ENCODE assay signal across 12 cellular contexts in genomic region chr10:70652761-70653657, GRCh38. TPM values are rescaled to one million over a fixed set of nuclear protein-coding genes. Genes with fewer than 3 reads are reported as not detected.
DNase-seq lines count a peak whose midpoint lies in the region; ATAC-seq, FAIRE-seq and TF ChIP-seq lines count a peak whose summit lies in the region.
"Had no signal": no experiment of that assay in that cellular context is flagged by ENCODE, and none has a peak within 500 bp of the region (broad histone marks: within the 10 kb centered on the region; RNA-seq: fewer than 3 reads in every experiment).

No MANE protein-coding gene starts in this region.

- no peak overlapping the region for H3K4me2 ChIP-seq in GM12878 (ENCODE audit: control insufficient read depth, insufficient read depth)

- DNase-seq in HT1080 (ENCODE audit: low read depth) (peak; percentile 86), GM12878 (ENCODE audit: low read depth, low spot score) (no peak), right cardiac atrium (peak; percentile 68 to 86 (median 79)), testis (peak; percentile 59), iPS-NIHi11 (ENCODE audit: low spot score) (no peak), SHP77 treated with DMSO at 0.1 percent for 48 hours (lab: John Stamatoyannopoulos, UW) (no peak), immature natural killer cell (no peak)
- DNase-seq: NCI-H1105 treated with DMSO at 0.1 percent for 48 hours had no signal

- no peaks in the 10 kb centered on the region for H3K36me3 ChIP-seq in GM12878 (ENCODE audit: control insufficient read depth in 2 of 2, insufficient read depth in 2 of 2, low read length in 1 of 2)
- H3K36me3 ChIP-seq in testis (ENCODE audit: low read depth, missing control alignments): no peaks in the 10 kb centered on the region
- H3K36me3 ChIP-seq: suprapubic skin had no signal

- WGBS in GM12878 (ENCODE audit: insufficient coverage, insufficient replicate concordance, low lambda C conversion rate, missing lambda C conversion rate): 54% methylated on average over 16 of the region's 16 CpGs
- WGBS in right cardiac atrium: 35% methylated on average over 16 of the region's 16 CpGs
- WGBS in testis, 2 donors: 49 to 58% methylated on average over 16 of the region's 16 CpGs

- no peaks in the 10 kb centered on the region for H4K20me1 ChIP-seq in GM12878 (ENCODE audit: control insufficient read depth, insufficient read depth)

- no peak for TF ChIP-seq EP300 in GM12878 (IDR thresholded peaks at IDR 0.05; ENCODE audit: borderline replicate concordance in 1 of 2, control insufficient read depth in 1 of 2, low read depth in 2 of 2, low read length in 2 of 2)

- SMC1A ChIA-PET in GM12878 (lab: Charles Lee; ENCODE audit: uncharacterized antibody, unreplicated experiment): interaction anchor here (0.6 to 1.8 kb wide), 2 partner anchors 33 to 155 kb away, joined by 4 read pairs; no protein-coding TSS in a partner anchor

- H3K36me3 Mint-ChIP-seq in immature natural killer cell: peaks cover 0 to 4% (median 4%) of the 10 kb centered on the region in 3 donors

- no peak for TF ChIP-seq RAD21 in GM12878 (IDR thresholded peaks at IDR 0.05; ENCODE audit: insufficient read depth, low read depth, low read length)

- peaks cover 0 to 2% of the 10 kb centered on the region in 2 donors for H3K4me1 Mint-ChIP-seq in immature natural killer cell

- POLR2A ChIA-PET in GM12878 (lab: Charles Lee): no interaction called here

- in situ Hi-C loops in GM12878 (cut with MboI): no loop called here

- no peak overlapping the region for H3K27ac ChIP-seq in GM12878 (ENCODE audit: control insufficient read depth, insufficient read depth)
- H3K27ac ChIP-seq in right cardiac atrium (ENCODE audit: low read length): peak overlapping the region; percentile 33
- H3K27ac ChIP-seq in testis: no peak overlapping the region
- H3K27ac ChIP-seq: suprapubic skin had no signal

- H3K9me3 Mint-ChIP-seq in immature natural killer cell: peaks cover 0 to 3% (median 0%) of the 10 kb centered on the region in 6 donors

- peaks cover 0 to 4% (median 0%) of the 10 kb centered on the region in 3 donors for H3K27me3 Mint-ChIP-seq in immature natural killer cell (ENCODE audit: low read depth in 3 of 3)

- H3K27ac Mint-ChIP-seq in immature natural killer cell: peak overlapping the region in 2 of 6 donors; percentile 33 to 34
- H3K27ac Mint-ChIP-seq: activated T-helper 17 cell treated with anti-CD3 and anti-CD28 coated beads, Interleukin-2, amount 50 U/mL, for 72 hours had no signal

- RAD21 ChIA-PET in GM12878 (lab: Charles Lee; ENCODE audit: unreplicated experiment): interaction anchor here (0.8 kb wide), 1 partner anchor 8 kb away, joined by 3 read pairs; no protein-coding TSS in a partner anchor

- BruUV-seq in GM12878 (replicated peaks; lab: Mats Ljungman, UMichigan): no TSS peak

- peaks cover 16% of the 10 kb centered on the region for H3K4me1 ChIP-seq in GM12878 (ENCODE audit: control insufficient read depth, insufficient read depth, low read length)
- peaks cover 5% of the 10 kb centered on the region for H3K4me1 ChIP-seq in right cardiac atrium (ENCODE audit: control insufficient read depth, insufficient read depth, low read length)
- peaks cover 4% of the 10 kb centered on the region for H3K4me1 ChIP-seq in testis

- no peak overlapping the region for H3K4me3 ChIP-seq in GM12878
- H3K4me3 ChIP-seq in right cardiac atrium (ENCODE audit: low read length): no peak overlapping the region
- no peak overlapping the region for H3K4me3 ChIP-seq in testis
- H3K4me3 ChIP-seq: suprapubic skin had no signal

- H3K9me3 ChIP-seq in GM12878 (replicated peaks; ENCODE audit: control insufficient read depth, insufficient read depth, low read length): peaks cover 22% of the 10 kb centered on the region
- H3K9me3 ChIP-seq in right cardiac atrium (ENCODE audit: control insufficient read depth, low read length): no peaks in the 10 kb centered on the region
- no peaks in the 10 kb centered on the region for H3K9me3 ChIP-seq in testis
- H3K9me3 ChIP-seq: suprapubic skin had no signal

- H3K9ac ChIP-seq in GM12878 (ENCODE audit: control insufficient read depth, insufficient read depth, low read length): no peak overlapping the region

- FAIRE-seq in GM12878 (lab: Jason Lieb, UNC): no peak

- TF ChIP-seq CTCF in GM12878 (IDR thresholded peaks at IDR 0.05 in 2 of 3, conservative IDR thresholded peaks at IDR 0.05 in 1 of 3; ENCODE audit: control insufficient read depth in 2 of 3, extremely low read depth in 1 of 3, insufficient read depth in 1 of 3, low read depth in 3 of 3, low read length in 3 of 3): no peak
- TF ChIP-seq CTCF in testis (IDR thresholded peaks at IDR 0.05): no peak

- TF ChIP-seq POLR2A in GM12878 (IDR thresholded peaks at IDR 0.05; ENCODE audit: low read depth, low read length) (no peak), testis (IDR thresholded peaks at IDR 0.05) (no peak)

- ATAC-seq in GM12878 (no peak), right cardiac atrium (peak; percentile 91 to 92), GM18868 (IDR thresholded peaks at IDR 0.05; ENCODE audit: unreplicated experiment) (no peak)
- ATAC-seq: activated T-helper 17 cell treated with anti-CD3 and anti-CD28 coated beads, Interleukin-2, amount 50 U/mL, for 72 hours had no signal

- H3K79me2 ChIP-seq in GM12878 (ENCODE audit: control insufficient read depth, insufficient read depth, low read length): no peaks in the 10 kb centered on the region

- CTCF ChIA-PET in GM12878 (lab: Yijun Ruan, JAX): interaction anchor here (2.1 kb wide), 1 partner anchor 94 kb away, joined by 8 read pairs; no protein-coding TSS in a partner anchor

- H3K4me3 Mint-ChIP-seq in immature natural killer cell: no peak overlapping the region
- H3K4me3 Mint-ChIP-seq: activated T-helper 17 cell treated with anti-CD3 and anti-CD28 coated beads, Interleukin-2, amount 50 U/mL, for 72 hours had no signal

- intact Hi-C loops in GM12878 (cut with micrococcal nuclease; ENCODE audit: unreplicated experiment) (no loop called here), right cardiac atrium (cut with DNase I) (loop anchor here in 1 of 4 donors (10.0 kb wide), 1 partner anchor 48 kb away; the partner anchor contains the start of gene PRF1), testis (cut with DNase I; ENCODE audit: low total_unique reads) (no loop called here)

- H2AFZ ChIP-seq in GM12878 (ENCODE audit: control insufficient read depth, low read depth, low read length): no peak overlapping the region

- H3K27me3 ChIP-seq in GM12878 (replicated peaks in 1 of 2; ENCODE audit: control insufficient read depth in 2 of 2, insufficient read depth in 2 of 2, low read length in 1 of 2) (no peaks in the 10 kb centered on the region; a peak in 1 of 4 replicates), right cardiac atrium (ENCODE audit: control insufficient read depth, insufficient read depth) (no peaks in the 10 kb centered on the region), testis (no peaks in the 10 kb centered on the region)

RNA-seq across cellular contexts. Expression of gene ADAMTS14, which starts 19.3 kb away (rescaled TPM):
- total RNA-seq in HT1080 (2014; rRNA removed; shearing (Covaris generic)): under 0.01 TPM in 1 of 2 replicates, not detected in the other
- polyA plus RNA-seq in HT1080 (2015; cell fraction: cytosol; rRNA removed): 0.15 and 0.25 TPM in 2 replicates
- 2.2 and 2.9 TPM in 2 replicates for polyA plus RNA-seq in HT1080 (2015; cell fraction: nucleus; rRNA removed)
- 0.24 and 0.29 TPM in 2 replicates for total RNA-seq in GM12878 (2013; cell fraction: nucleolus; rRNA removed)
- total RNA-seq in GM12878 (2014; rRNA removed): not detected in 2 replicates
- total RNA-seq in GM12878 (2014; rRNA removed; fragmentation: Illumina TruSeq; extraction: Trizol): not detected in 2 replicates
- total RNA-seq in GM12878 (2021): not detected in 2 replicates
- polyA plus RNA-seq in GM12878 (2011; ENCODE audit: low read depth): not detected
- 0.01 and 0.03 TPM in 2 replicates for polyA plus RNA-seq in GM12878 (2011; rRNA removed)
- 0.03 and 0.04 TPM in 2 replicates for polyA plus RNA-seq in GM12878 (2011; cell fraction: cytosol; rRNA removed)
- polyA plus RNA-seq in GM12878 (2011; cell fraction: nucleus; rRNA removed): 0.41 and 0.52 TPM in 2 replicates
- polyA plus RNA-seq in GM12878 (2012): 0.04 TPM in 1 of 2 replicates, not detected in the other
- polyA plus RNA-seq in GM12878 (2014; fragmentation: Illumina TruSeq; extraction: Trizol): not detected in 2 replicates
- polyA plus RNA-seq in GM12878 (2014; fragmentation: Nextera tagmentation; extraction: Ambion mirVana): not detected
- 0.03 and 0.05 TPM in 2 replicates for polyA plus RNA-seq in GM12878 (2014; rRNA removed)
- polyA plus RNA-seq in GM12878 (2016; fragmentation: Nextera tagmentation; extraction: Ambion mirVana): not detected
- 0.07 TPM in 1 of 2 replicates, not detected in the other for polyA minus RNA-seq in GM12878 (2011; rRNA and poly(A)+ RNA removed)
- not detected in 2 replicates for polyA minus RNA-seq in GM12878 (2011; cell fraction: cytosol; rRNA and poly(A)+ RNA removed)
- polyA minus RNA-seq in GM12878 (2011; cell fraction: nucleus; rRNA and poly(A)+ RNA removed): 0.10 and 0.12 TPM in 2 replicates
- under 1 TPM; 0.03 to 0.36 (median 0.19) TPM for total RNA-seq in right cardiac atrium
- 0.14 TPM for polyA plus RNA-seq in right cardiac atrium
- total RNA-seq in testis: under 1 TPM; 0.63 to 0.93 TPM
- polyA plus RNA-seq in testis (ENCODE audit: insufficient read depth, low read depth, low replicate concordance): 0.90 TPM
- under 1 TPM; 0.36 to 0.56 (median 0.37) TPM for polyA plus RNA-seq in immature natural killer cell

RNA-seq across cellular contexts. Expression of gene PRF1, which starts 50.5 kb away (rescaled TPM):
- total RNA-seq in HT1080 (2014; rRNA removed; shearing (Covaris generic)): not detected in 2 replicates
- polyA plus RNA-seq in HT1080 (2015; cell fraction: cytosol; rRNA removed): not detected in 2 replicates
- not detected in 2 replicates for polyA plus RNA-seq in HT1080 (2015; cell fraction: nucleus; rRNA removed)
- total RNA-seq in GM12878 (2013; cell fraction: nucleolus; rRNA removed): 13.7 and 18.8 TPM in 2 replicates
- 1.1 and 1.9 TPM in 2 replicates for total RNA-seq in GM12878 (2014; rRNA removed)
- total RNA-seq in GM12878 (2014; rRNA removed; fragmentation: Illumina TruSeq; extraction: Trizol): 1.1 and 1.4 TPM in 2 replicates
- total RNA-seq in GM12878 (2021): 1.5 and 1.8 TPM in 2 replicates
- 1.3 TPM for polyA plus RNA-seq in GM12878 (2011; ENCODE audit: low read depth)
- 5.5 and 15.7 TPM in 2 replicates for polyA plus RNA-seq in GM12878 (2011; rRNA removed)
- polyA plus RNA-seq in GM12878 (2011; cell fraction: cytosol; rRNA removed): 22.9 and 31.0 TPM in 2 replicates
- polyA plus RNA-seq in GM12878 (2011; cell fraction: nucleus; rRNA removed): 9.8 and 13.4 TPM in 2 replicates
- 1.2 and 1.3 TPM in 2 replicates for polyA plus RNA-seq in GM12878 (2012)
- 0.84 and 2.6 TPM in 2 replicates for polyA plus RNA-seq in GM12878 (2014; fragmentation: Illumina TruSeq; extraction: Trizol)
- polyA plus RNA-seq in GM12878 (2014; fragmentation: Nextera tagmentation; extraction: Ambion mirVana): 1 to 10 TPM; 1.7 to 1.9 TPM
- 0.97 and 1.3 TPM in 2 replicates for polyA plus RNA-seq in GM12878 (2014; rRNA removed)
- polyA plus RNA-seq in GM12878 (2016; fragmentation: Nextera tagmentation; extraction: Ambion mirVana): under 1 TPM; 0.88 to 1.00 TPM
- polyA minus RNA-seq in GM12878 (2011; rRNA and poly(A)+ RNA removed): 24.3 and 26.7 TPM in 2 replicates
- 9.3 and 10.8 TPM in 2 replicates for polyA minus RNA-seq in GM12878 (2011; cell fraction: cytosol; rRNA and poly(A)+ RNA removed)
- 5.0 and 7.0 TPM in 2 replicates for polyA minus RNA-seq in GM12878 (2011; cell fraction: nucleus; rRNA and poly(A)+ RNA removed)
- 1 to 10 TPM in 3 of 4 donors, under 1 TPM in 1; 0.81 to 2.9 (median 1.9) TPM for total RNA-seq in right cardiac atrium
- 1.1 TPM for polyA plus RNA-seq in right cardiac atrium
- 1 to 10 TPM in 1 of 2 donors, under 1 TPM in 1; 0.55 to 1.8 TPM for total RNA-seq in testis
- polyA plus RNA-seq in testis (ENCODE audit: insufficient read depth, low read depth, low replicate concordance): 2.2 TPM
- polyA plus RNA-seq in immature natural killer cell: 1,000 to 10,000 TPM; 4,156 to 6,150 (median 5,696) TPM
- total RNA-seq: SK-MEL-5 had no signal

Comparison
In these comparisons a context has a peak if more than half of its experiments do, and no peak if none do; other contexts are left out.
1. DNase-seq: peak in HT1080 (single experiment), right cardiac atrium (3 of 3) and testis (single experiment); none in GM12878 (single experiment), iPS-NIHi11 (single experiment), SHP77 treated with DMSO at 0.1 percent for 48 hours (single experiment) and immature natural killer cell (0 of 3).
2. ATAC-seq: peak in right cardiac atrium (2 of 2); none in GM12878 (single experiment) and GM18868 (single experiment).